12 cellular contexts compared by ENCODE assay signal in the genomic region with DNA sequence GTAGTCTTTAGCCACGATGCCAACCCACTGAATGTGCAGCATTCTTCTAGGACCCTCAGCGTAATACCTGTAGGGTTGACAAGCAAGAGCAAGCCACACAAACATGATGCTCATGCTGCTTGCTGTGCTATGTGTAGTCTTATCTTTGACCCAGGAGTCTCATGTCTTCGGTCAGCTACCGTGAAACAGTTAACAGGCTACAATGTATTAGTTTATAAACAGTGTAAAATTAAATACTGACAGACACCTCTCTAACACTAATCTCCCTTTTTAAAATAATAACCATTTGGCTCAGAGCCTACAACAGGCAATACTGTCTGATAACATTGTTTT. TPM values are rescaled to one million over a fixed set of nuclear protein-coding genes. Genes with fewer than 3 reads are reported as not detected.
DNase-seq lines count a peak whose midpoint lies in the region; ATAC-seq and TF ChIP-seq lines count a peak whose summit lies in the region.
"Had no signal": no experiment of that assay in that cellular context is flagged by ENCODE, and none has a peak within 500 bp of the region (broad histone marks: within the 10 kb centered on the region; RNA-seq: fewer than 3 reads in every experiment).

No MANE protein-coding gene starts in this region.

- H3K9me3 Mint-ChIP-seq in activated CD4-positive, alpha-beta memory T cell treated with anti-CD3 and anti-CD28 coated beads for 36 hours, result no peaks in the 10 kb centered on the region
- no peaks in the 10 kb centered on the region for H3K9me3 Mint-ChIP-seq in activated CD4-positive, alpha-beta memory T cell treated with anti-CD3 and anti-CD28 coated beads, Interleukin-2, amount 10 ng/mL, durations not matched to agents 7 days and 5 days
- no peaks in the 10 kb centered on the region for H3K9me3 Mint-ChIP-seq in effector memory CD8-positive, alpha-beta T cell
- H3K9me3 Mint-ChIP-seq: stimulated activated naive B cell treated with anti-CD40 and anti-IgM and Interleukin-4, amounts not matched to agents 10 μg/mL and 1 μg/mL and 100 μg/mL, for 72 hours had no signal

- H3K9me3 ChIP-seq in skeletal muscle satellite cell (replicated peaks; ENCODE audit: low read length) (no peaks in the 10 kb centered on the region), uterus (no peaks in the 10 kb centered on the region)

- DNase-seq in activated CD4-positive, alpha-beta memory T cell treated with anti-CD3 and anti-CD28 coated beads for 36 hours, result no peak
- DNase-seq in activated CD4-positive, alpha-beta memory T cell treated with anti-CD3 and anti-CD28 coated beads, Interleukin-2, amount 10 ng/mL, durations not matched to agents 7 days and 5 days, result no peak
- DNase-seq in fibroblast of villous mesenchyme (ENCODE audit: low read depth) (no peak), uterus (no peak)
- DNase-seq in effector memory CD8-positive, alpha-beta T cell, result no peak
- DNase-seq: activated CD4-positive, CD25-positive, alpha-beta regulatory T cell treated with anti-CD3 and anti-CD28 coated beads, Interleukin-2, amount 50 U/mL, for 72 hours; NCI-H1105; NCI-H69; stimulated activated naive B cell treated with anti-CD40 and anti-IgM and Interleukin-4, amounts not matched to agents 10 μg/mL and 1 μg/mL and 100 μg/mL, for 72 hours had no signal

- CTCF ChIA-PET in activated CD4-positive, alpha-beta memory T cell treated with anti-CD3 and anti-CD28 coated beads for 36 hours (lab: Charles Lee), result no interaction called here
- CTCF ChIA-PET in activated CD4-positive, alpha-beta memory T cell treated with anti-CD3 and anti-CD28 coated beads, Interleukin-2, amount 10 ng/mL, durations not matched to agents 7 days and 5 days (lab: Charles Lee), result interaction anchor here (1.8 kb wide), 1 partner anchor 206 kb away, joined by 4 read pairs; no protein-coding TSS in a partner anchor

- H3K4me1 ChIP-seq in skeletal muscle satellite cell (ENCODE audit: control insufficient read depth, insufficient read depth, low read length) (peaks cover 14% of the 10 kb centered on the region), uterus (no peaks in the 10 kb centered on the region)

- H3K4me3 ChIP-seq in fibroblast of villous mesenchyme (ENCODE audit: low read depth, low read length) (peak overlapping the region; percentile 96), skeletal muscle satellite cell (ENCODE audit: low read length) (no peak overlapping the region), uterus (peak overlapping the region in 1 of 2 donors; percentile 85)

- peaks cover 41% of the 10 kb centered on the region for H3K4me1 Mint-ChIP-seq in activated CD4-positive, alpha-beta memory T cell treated with anti-CD3 and anti-CD28 coated beads for 36 hours (ENCODE audit: low read depth)
- peaks cover 38% of the 10 kb centered on the region for H3K4me1 Mint-ChIP-seq in activated CD4-positive, alpha-beta memory T cell treated with anti-CD3 and anti-CD28 coated beads, Interleukin-2, amount 10 ng/mL, durations not matched to agents 7 days and 5 days
- H3K4me1 Mint-ChIP-seq in effector memory CD8-positive, alpha-beta T cell (ENCODE audit: low read depth in 2 of 2), result peaks cover 10 to 19% of the 10 kb centered on the region in 2 donors

- H3K27me3 ChIP-seq in skeletal muscle satellite cell (ENCODE audit: control insufficient read depth, insufficient read depth, low read length) (no peaks in the 10 kb centered on the region), uterus (no peaks in the 10 kb centered on the region)

- TF ChIP-seq POLR2A in uterus (IDR thresholded peaks at IDR 0.05), result no peak

- H3K27ac Mint-ChIP-seq in activated CD4-positive, alpha-beta memory T cell treated with anti-CD3 and anti-CD28 coated beads for 36 hours, result peak overlapping the region; percentile 54
- H3K27ac Mint-ChIP-seq in activated CD4-positive, alpha-beta memory T cell treated with anti-CD3 and anti-CD28 coated beads, Interleukin-2, amount 10 ng/mL, durations not matched to agents 7 days and 5 days, result no peak overlapping the region
- peak overlapping the region in 1 of 2 donors; percentile 99 for H3K27ac Mint-ChIP-seq in effector memory CD8-positive, alpha-beta T cell

- peak overlapping the region; percentile 93; the same call in 1 of the 2 replicates for H3K27ac ChIP-seq in VCaP
- no peak overlapping the region for H3K27ac ChIP-seq in uterus

- H3K36me3 ChIP-seq in skeletal muscle satellite cell (ENCODE audit: insufficient read depth, low read length), result peaks cover 17% of the 10 kb centered on the region
- H3K36me3 ChIP-seq in uterus, result no peaks in the 10 kb centered on the region

- H3K27me3 Mint-ChIP-seq in activated CD4-positive, alpha-beta memory T cell treated with anti-CD3 and anti-CD28 coated beads for 36 hours, result no peaks in the 10 kb centered on the region
- H3K27me3 Mint-ChIP-seq in activated CD4-positive, alpha-beta memory T cell treated with anti-CD3 and anti-CD28 coated beads, Interleukin-2, amount 10 ng/mL, durations not matched to agents 7 days and 5 days, result no peaks in the 10 kb centered on the region
- H3K27me3 Mint-ChIP-seq in effector memory CD8-positive, alpha-beta T cell, result no peaks in the 10 kb centered on the region
- H3K27me3 Mint-ChIP-seq: stimulated activated naive B cell treated with anti-CD40 and anti-IgM and Interleukin-4, amounts not matched to agents 10 μg/mL and 1 μg/mL and 100 μg/mL, for 72 hours had no signal

- no peak for ATAC-seq in GM19467 (IDR thresholded peaks at IDR 0.05; ENCODE audit: unreplicated experiment)
- ATAC-seq in effector memory CD8-positive, alpha-beta T cell (replicated peaks), result no peak
- ATAC-seq: stimulated activated naive B cell treated with anti-CD40 and anti-IgM and Interleukin-4, amounts not matched to agents 10 μg/mL and 1 μg/mL and 100 μg/mL, for 72 hours had no signal

- H3K4me2 ChIP-seq in skeletal muscle satellite cell (ENCODE audit: low read length), result peak overlapping the region; percentile 93

- POLR2A ChIA-PET in activated CD4-positive, alpha-beta memory T cell treated with anti-CD3 and anti-CD28 coated beads for 36 hours (lab: Charles Lee), result no interaction called here
- POLR2A ChIA-PET in activated CD4-positive, alpha-beta memory T cell treated with anti-CD3 and anti-CD28 coated beads, Interleukin-2, amount 10 ng/mL, durations not matched to agents 7 days and 5 days (lab: Charles Lee), result interaction anchor here (1.7 to 1.8 kb wide), 2 partner anchors 9 to 17 kb away, joined by 7 read pairs; no protein-coding TSS in a partner anchor

- peaks cover 13% of the 10 kb centered on the region for H3K36me3 Mint-ChIP-seq in activated CD4-positive, alpha-beta memory T cell treated with anti-CD3 and anti-CD28 coated beads for 36 hours
- peaks cover 21% of the 10 kb centered on the region for H3K36me3 Mint-ChIP-seq in activated CD4-positive, alpha-beta memory T cell treated with anti-CD3 and anti-CD28 coated beads, Interleukin-2, amount 10 ng/mL, durations not matched to agents 7 days and 5 days (ENCODE audit: low read depth)
- H3K36me3 Mint-ChIP-seq in effector memory CD8-positive, alpha-beta T cell (ENCODE audit: insufficient read depth), result peaks cover 61% of the 10 kb centered on the region

- intact Hi-C loops in activated CD4-positive, alpha-beta memory T cell treated with anti-CD3 and anti-CD28 coated beads for 36 hours (cut with micrococcal nuclease), result loop anchor here (5.0 to 10.0 kb wide), 4 partner anchors 75 to 867 kb away; a partner anchor contains a TSS
- intact Hi-C loops in uterus (cut with DNase I; ENCODE audit: low total_unique reads), result no loop called here

- no peak overlapping the region for H3K9ac ChIP-seq in skeletal muscle satellite cell (ENCODE audit: low read depth, low read length)

- no peak overlapping the region for H3K4me3 Mint-ChIP-seq in activated CD4-positive, alpha-beta memory T cell treated with anti-CD3 and anti-CD28 coated beads for 36 hours
- no peak overlapping the region for H3K4me3 Mint-ChIP-seq in activated CD4-positive, alpha-beta memory T cell treated with anti-CD3 and anti-CD28 coated beads, Interleukin-2, amount 10 ng/mL, durations not matched to agents 7 days and 5 days
- peak overlapping the region in 1 of 2 donors; percentile 98 for H3K4me3 Mint-ChIP-seq in effector memory CD8-positive, alpha-beta T cell

- no peak for TF ChIP-seq CTCF in VCaP (conservative IDR thresholded peaks at IDR 0.05)
- no peak for TF ChIP-seq CTCF in fibroblast of villous mesenchyme (IDR thresholded peaks at IDR 0.05; ENCODE audit: insufficient read depth, low read depth, low read length)
- TF ChIP-seq CTCF in uterus (IDR thresholded peaks at IDR 0.05), result no peak

RNA-seq across cellular contexts. Expression of a gene that starts 1.9 kb away (rescaled TPM):
- 10 to 100 TPM; 37.5 to 40.2 TPM for total RNA-seq in activated CD4-positive, alpha-beta memory T cell treated with anti-CD3 and anti-CD28 coated beads for 36 hours
- 10 to 100 TPM; 34.9 to 38.6 TPM for total RNA-seq in activated CD4-positive, alpha-beta memory T cell treated with anti-CD3 and anti-CD28 coated beads, Interleukin-2, amount 10 ng/mL, durations not matched to agents 7 days and 5 days
- total RNA-seq in fibroblast of villous mesenchyme (35.1 and 37.1 TPM in 2 replicates), uterus (10 to 100 TPM; 36.1 to 68.8 (median 48.9) TPM)
- total RNA-seq in skeletal muscle satellite cell (2012; rRNA removed), result 32.2 and 32.3 TPM in 2 replicates
